8 cellular contexts compared by ENCODE assay signal in genomic region chr10:102419561-102420442, GRCh38. TPM values are rescaled to one million over a fixed set of nuclear protein-coding genes. Genes with fewer than 3 reads are reported as not detected.
A peak's percentile ranks its signal among the peaks of the same experiment; 100 is the strongest.
DNase-seq lines count a peak whose midpoint lies in the region; ATAC-seq, FAIRE-seq and TF ChIP-seq lines count a peak whose summit lies in the region.

No MANE protein-coding gene starts in this region.

- H3K36me3 ChIP-seq in left lung = peaks cover 0 to 18% of the 10 kb centered on the region in 2 donors

- no peak for TF ChIP-seq POLR2A in GM12892 (IDR thresholded peaks at IDR 0.05; ENCODE audit: low read depth, low read length)

- H3K27me3 ChIP-seq in left lung = peaks cover 0 to 50% of the 10 kb centered on the region in 2 donors

- H3K27ac ChIP-seq in left lung = peak overlapping the region in 1 of 2 donors; percentile 90

- ATAC-seq in left lung (peak; percentile 6), GM19351 (IDR thresholded peaks at IDR 0.05; ENCODE audit: unreplicated experiment) (no peak), HG03045 (IDR thresholded peaks at IDR 0.05; ENCODE audit: unreplicated experiment) (no peak)

- peak overlapping the region; percentile 90 for H3K4me3 ChIP-seq in WI38 (ENCODE audit: low read depth, low read length)
- peak overlapping the region; percentile 72 to 98 for H3K4me3 ChIP-seq in left lung

- H3K9me3 ChIP-seq in left lung = no peaks in the 10 kb centered on the region

- intact Hi-C loops in left lung (cut with DNase I) = no loop called here

- TF ChIP-seq CTCF in WI38 (IDR thresholded peaks at IDR 0.05; ENCODE audit: low read depth, low read length) = no peak
- TF ChIP-seq CTCF in left lung (IDR thresholded peaks at IDR 0.05) = no peak

- H3K4me1 ChIP-seq in left lung = peaks cover 17 to 39% of the 10 kb centered on the region in 2 donors

- FAIRE-seq in GM12892 (lab: Jason Lieb, UNC) = peak; percentile 93

- DNase-seq in GM12892 (ENCODE audit: insufficient read length) (peak; percentile 72), NCI-H1930 (lab: John Stamatoyannopoulos, UW) (peak; percentile 46 to 79), cerebellar cortex (ENCODE audit: low spot score) (peak; percentile 70), left lung (peak in 1 of 2 donors; percentile 89)
- peak; percentile 53 to 70 (median 56) for DNase-seq in stimulated activated CD4-positive, alpha-beta T cell treated with anti-CD3 and anti-CD28 coated beads, TNF-alpha, amount 100 ng/mL, for 24 hours (ENCODE audit: low read depth in 3 of 3)

RNA-seq across cellular contexts. Expression of gene FBXL15, which starts 0.8 kb away (rescaled TPM):
- polyA plus RNA-seq in GM12892 (2012; ENCODE audit: missing spikeins) = 0.66 TPM
- 10 to 100 TPM; 17.4 to 18.7 TPM for total RNA-seq in left lung

RNA-seq across cellular contexts. Expression of gene PSD, which starts 1.2 kb away (rescaled TPM):
- 2.0 TPM for polyA plus RNA-seq in GM12892 (2012; ENCODE audit: missing spikeins)
- total RNA-seq in left lung = 1 to 10 TPM; 1.4 to 5.4 TPM

RNA-seq across cellular contexts. Expression of gene CUEDC2, which starts 12.6 kb away (rescaled TPM):
- polyA plus RNA-seq in GM12892 (2012; ENCODE audit: missing spikeins) = 66.9 TPM
- total RNA-seq in left lung = 10 to 100 TPM; 47.0 to 48.2 TPM

RNA-seq across cellular contexts. Expression of gene NFKB2, which starts 24.3 kb away (rescaled TPM):
- 120 TPM for polyA plus RNA-seq in GM12892 (2012; ENCODE audit: missing spikeins)
- 10 to 100 TPM; 37.0 to 50.2 TPM for total RNA-seq in left lung

RNA-seq across cellular contexts. Expression of gene C10orf95, which starts 31.5 kb away (rescaled TPM):
- polyA plus RNA-seq in GM12892 (2012; ENCODE audit: missing spikeins) = 0.30 TPM
- 1 to 10 TPM; 5.6 to 7.3 TPM for total RNA-seq in left lung
